ENCODE assay signal across 8 cellular contexts in the genomic region with DNA sequence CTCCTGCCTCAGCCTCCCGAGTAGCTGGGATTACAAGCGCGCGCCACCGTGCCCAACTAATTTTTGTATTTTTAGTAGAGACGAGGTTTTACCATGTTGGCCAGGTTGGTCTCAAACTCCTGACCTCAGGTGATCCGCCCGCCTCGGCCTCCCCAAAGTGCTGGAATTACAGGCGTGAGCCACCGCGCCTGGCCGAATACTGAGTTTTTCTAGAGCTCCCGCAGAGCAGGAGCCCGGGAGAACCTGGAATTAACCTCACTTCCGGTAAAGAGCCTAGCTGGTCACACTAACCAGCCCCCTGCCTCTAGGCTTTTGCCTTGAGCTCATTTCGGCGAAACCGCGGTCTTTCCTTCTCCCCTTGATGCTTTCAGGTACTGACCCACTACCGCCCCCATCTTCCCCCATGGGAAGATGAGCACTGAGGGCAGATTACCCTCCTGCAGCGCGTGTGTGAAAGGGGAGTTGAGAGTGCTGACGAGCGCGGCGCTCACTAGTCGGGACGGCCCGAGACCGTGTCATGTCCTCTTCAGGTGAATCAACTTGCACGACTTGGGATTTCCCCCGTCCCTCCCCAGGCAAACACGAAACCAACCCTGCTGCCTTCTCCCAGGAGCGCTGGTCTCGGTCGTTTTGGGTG. TPM values are rescaled to one million over a fixed set of nuclear protein-coding genes. Genes with fewer than 3 reads are reported as not detected.
DNase-seq lines count a peak whose midpoint lies in the region; ATAC-seq and TF ChIP-seq lines count a peak whose summit lies in the region.

No MANE protein-coding gene starts in this region.

- H3K36me3 ChIP-seq in BE2C = peaks cover 23% of the 10 kb centered on the region
- H3K36me3 ChIP-seq in thymus (ENCODE audit: control insufficient read depth, insufficient read depth) = peaks cover 19% of the 10 kb centered on the region

- H3K4me3 Mint-ChIP-seq in activated CD8-positive, alpha-beta memory T cell treated with anti-CD3 and anti-CD28 coated beads, Interleukin-2, amount 10 ng/mL, durations not matched to agents 7 days and 5 days = peak overlapping the region; percentile 91
- H3K4me3 Mint-ChIP-seq in neural crest cell = peak overlapping the region; percentile 98

- H3K4me1 ChIP-seq in BE2C = peaks cover 3% of the 10 kb centered on the region; the same call in 1 of the 2 replicates
- H3K4me1 ChIP-seq in thymus (ENCODE audit: control insufficient read depth, insufficient read depth, low read length) = peaks cover 16% of the 10 kb centered on the region

- peaks cover 23% of the 10 kb centered on the region for H3K36me3 Mint-ChIP-seq in activated CD8-positive, alpha-beta memory T cell treated with anti-CD3 and anti-CD28 coated beads, Interleukin-2, amount 10 ng/mL, durations not matched to agents 7 days and 5 days
- H3K36me3 Mint-ChIP-seq in neural crest cell (ENCODE audit: low read depth) = peaks cover 6% of the 10 kb centered on the region

- H3K27me3 ChIP-seq in BE2C (no peaks in the 10 kb centered on the region), thymus (ENCODE audit: control insufficient read depth, insufficient read depth) (no peaks in the 10 kb centered on the region)

- peak; percentile 48 for DNase-seq in BE2C
- DNase-seq in NCI-H748 treated with DMSO at 0.1 percent for 48 hours (lab: John Stamatoyannopoulos, UW) = peak; percentile 72
- DNase-seq in activated CD8-positive, alpha-beta memory T cell treated with anti-CD3 and anti-CD28 coated beads, Interleukin-2, amount 10 ng/mL, durations not matched to agents 7 days and 5 days = peak; percentile 92
- DNase-seq in epithelial cell of proximal tubule (ENCODE audit: low read depth) = no peak
- peak; percentile 40 for DNase-seq in neural crest cell (ENCODE audit: low read depth, low spot score)

- TF ChIP-seq CTCF in BE2C (IDR thresholded peaks at IDR 0.05; ENCODE audit: low read depth, low read length) = peak; percentile 34; the same call in 1 of the 2 replicates
- TF ChIP-seq CTCF in epithelial cell of proximal tubule (conservative IDR thresholded peaks at IDR 0.05; ENCODE audit: low read depth, low read length) = peak; percentile 32
- peak; percentile 43 for TF ChIP-seq CTCF in neural crest cell (conservative IDR thresholded peaks at IDR 0.05)

- CTCF ChIA-PET in activated CD8-positive, alpha-beta memory T cell treated with anti-CD3 and anti-CD28 coated beads, Interleukin-2, amount 10 ng/mL, durations not matched to agents 7 days and 5 days (lab: Charles Lee) = interaction anchor here (0.7 to 12.9 kb wide), 40 partner anchors 7 to 418 kb away, joined by 3 to 591 read pairs (median 9); partner anchors contain the start of genes BLTP2, DHRS13, FAM222B and FLOT2

- H3K27ac Mint-ChIP-seq in activated CD8-positive, alpha-beta memory T cell treated with anti-CD3 and anti-CD28 coated beads, Interleukin-2, amount 10 ng/mL, durations not matched to agents 7 days and 5 days = peak overlapping the region; percentile 94
- H3K27ac Mint-ChIP-seq in neural crest cell (ENCODE audit: unreplicated experiment) = peak overlapping the region; percentile 70

- no peaks in the 10 kb centered on the region for H3K27me3 Mint-ChIP-seq in activated CD8-positive, alpha-beta memory T cell treated with anti-CD3 and anti-CD28 coated beads, Interleukin-2, amount 10 ng/mL, durations not matched to agents 7 days and 5 days
- peaks cover 23% of the 10 kb centered on the region for H3K27me3 Mint-ChIP-seq in neural crest cell (ENCODE audit: low read depth)

- peak overlapping the region; percentile 100 for H3K27ac ChIP-seq in thymus (ENCODE audit: low read depth)

- H3K9me3 Mint-ChIP-seq in activated CD8-positive, alpha-beta memory T cell treated with anti-CD3 and anti-CD28 coated beads, Interleukin-2, amount 10 ng/mL, durations not matched to agents 7 days and 5 days (ENCODE audit: low read depth) = no peaks in the 10 kb centered on the region
- no peaks in the 10 kb centered on the region for H3K9me3 Mint-ChIP-seq in neural crest cell

- peak overlapping the region; percentile 67 for H3K4me3 ChIP-seq in BE2C (ENCODE audit: low read depth, low read length)
- peak overlapping the region; percentile 67 for H3K4me3 ChIP-seq in epithelial cell of proximal tubule (ENCODE audit: low read depth, low read length)
- peak overlapping the region; percentile 91 for H3K4me3 ChIP-seq in thymus (ENCODE audit: low read length)

- H3K9me3 ChIP-seq in BE2C (no peaks in the 10 kb centered on the region), thymus (ENCODE audit: control insufficient read depth) (no peaks in the 10 kb centered on the region)

- 1% methylated on average over 37 of the region's 37 CpGs for WGBS in thymus

- ATAC-seq in GM18907 (IDR thresholded peaks at IDR 0.05; ENCODE audit: unreplicated experiment) (peak; percentile 38), HG03139 (IDR thresholded peaks at IDR 0.05; ENCODE audit: unreplicated experiment) (peak; percentile 33)
- peak; percentile 35 for ATAC-seq in activated CD8-positive, alpha-beta memory T cell treated with anti-CD3 and anti-CD28 coated beads, Interleukin-2, amount 10 ng/mL, durations not matched to agents 7 days and 5 days

- peaks cover 40% of the 10 kb centered on the region for H3K4me1 Mint-ChIP-seq in activated CD8-positive, alpha-beta memory T cell treated with anti-CD3 and anti-CD28 coated beads, Interleukin-2, amount 10 ng/mL, durations not matched to agents 7 days and 5 days
- H3K4me1 Mint-ChIP-seq in neural crest cell = peaks cover 54% of the 10 kb centered on the region

RNA-seq across cellular contexts. Expression of gene NEK8, which starts 0.7 kb away (rescaled TPM):
- 1.9 TPM for polyA plus RNA-seq in BE2C (2012; ENCODE audit: insufficient read depth, insufficient read length, low read depth)
- total RNA-seq in activated CD8-positive, alpha-beta memory T cell treated with anti-CD3 and anti-CD28 coated beads, Interleukin-2, amount 10 ng/mL, durations not matched to agents 7 days and 5 days = 1 to 10 TPM; 3.6 to 5.1 TPM
- total RNA-seq in epithelial cell of proximal tubule (4.3 and 8.4 TPM in 2 replicates), neural crest cell (6.2 and 6.3 TPM in 2 replicates)
- polyA plus RNA-seq in thymus = 5.1 TPM

RNA-seq across cellular contexts. Expression of gene TLCD1, which starts 1.8 kb away (rescaled TPM):
- 2.0 TPM for polyA plus RNA-seq in BE2C (2012; ENCODE audit: insufficient read depth, insufficient read length, low read depth)
- 1 to 10 TPM; 3.2 to 5.6 TPM for total RNA-seq in activated CD8-positive, alpha-beta memory T cell treated with anti-CD3 and anti-CD28 coated beads, Interleukin-2, amount 10 ng/mL, durations not matched to agents 7 days and 5 days
- total RNA-seq in epithelial cell of proximal tubule = 14.5 and 14.7 TPM in 2 replicates
- total RNA-seq in neural crest cell = 6.1 and 6.3 TPM in 2 replicates
- 9.2 TPM for polyA plus RNA-seq in thymus

RNA-seq across cellular contexts. Expression of gene RPL23A, which starts 8.1 kb away (rescaled TPM):
- 739 TPM for polyA plus RNA-seq in BE2C (2012; ENCODE audit: insufficient read depth, insufficient read length, low read depth)
- 1,000 to 10,000 TPM; 1,823 to 1,960 TPM for total RNA-seq in activated CD8-positive, alpha-beta memory T cell treated with anti-CD3 and anti-CD28 coated beads, Interleukin-2, amount 10 ng/mL, durations not matched to agents 7 days and 5 days
- 746 and 818 TPM in 2 replicates for total RNA-seq in epithelial cell of proximal tubule
- 1,750 and 1,862 TPM in 2 replicates for total RNA-seq in neural crest cell
- polyA plus RNA-seq in thymus = 1,777 TPM

RNA-seq across cellular contexts. Expression of gene RAB34, which starts 10.2 kb away (rescaled TPM):
- polyA plus RNA-seq in BE2C (2012; ENCODE audit: insufficient read depth, insufficient read length, low read depth) = not detected
- total RNA-seq in activated CD8-positive, alpha-beta memory T cell treated with anti-CD3 and anti-CD28 coated beads, Interleukin-2, amount 10 ng/mL, durations not matched to agents 7 days and 5 days = 1 to 10 TPM; 5.6 to 8.3 TPM
- total RNA-seq in epithelial cell of proximal tubule = 558 and 649 TPM in 2 replicates
- 83.5 and 87.4 TPM in 2 replicates for total RNA-seq in neural crest cell
- polyA plus RNA-seq in thymus = 81.9 TPM

RNA-seq across cellular contexts. Expression of gene TRAF4, which starts 16.0 kb away (rescaled TPM):
- 209 TPM for polyA plus RNA-seq in BE2C (2012; ENCODE audit: insufficient read depth, insufficient read length, low read depth)
- total RNA-seq in activated CD8-positive, alpha-beta memory T cell treated with anti-CD3 and anti-CD28 coated beads, Interleukin-2, amount 10 ng/mL, durations not matched to agents 7 days and 5 days = 100 to 1,000 TPM in 1 of 2 experiments, 10 to 100 TPM in 1; 60.1 to 107 TPM
- total RNA-seq in epithelial cell of proximal tubule (86.4 and 108 TPM in 2 replicates), neural crest cell (163 and 172 TPM in 2 replicates)
- polyA plus RNA-seq in thymus = 29.3 TPM
